ENCODE assay signal across 28 cellular contexts in the genomic region with DNA sequence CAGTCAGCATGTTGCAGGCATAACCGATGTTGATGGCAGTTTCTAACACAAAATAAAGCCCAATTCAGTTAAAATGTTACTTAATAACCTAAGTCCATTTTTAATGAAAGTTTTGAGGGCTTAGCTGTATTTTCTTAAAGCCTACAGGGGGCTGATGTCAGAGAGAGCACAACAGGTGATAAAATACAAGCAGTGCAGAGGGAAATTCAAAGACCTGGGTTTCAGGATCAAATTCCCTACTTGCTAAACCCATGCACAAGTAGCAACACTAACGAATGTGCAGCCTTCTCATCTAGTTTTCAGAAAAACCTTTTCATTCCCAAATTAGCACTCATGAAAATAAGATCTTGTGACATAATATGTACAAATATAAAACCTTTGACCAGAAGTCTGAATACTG.
"Had no signal": no experiment of that assay in that cellular context is flagged by ENCODE, and none has a peak within 500 bp of the region (broad histone marks: within the 10 kb centered on the region; RNA-seq: fewer than 3 reads in every experiment).

No MANE protein-coding gene starts in this region.

- H3K27ac Mint-ChIP-seq: activated naive CD8-positive, alpha-beta T cell; stimulated activated effector memory CD8-positive, alpha-beta T cell treated with anti-CD3 and anti-CD28 coated beads, Interleukin-12 subunit alpha, Interleukin-12 subunit beta, amount 100 ng/mL, for 72 hours; stimulated activated naive CD8-positive, alpha-beta T cell treated with anti-CD3 and anti-CD28 coated beads, Interleukin-15, Interleukin-2, amounts not matched to agents 100 ng/mL and 50 ng/mL, for 24 hours; T-cell; type B pancreatic cell had no signal

- DNase-seq: activated CD4-positive, alpha-beta T cell treated with anti-CD3 and anti-CD28 coated beads for 4 hours; activated CD4-positive, alpha-beta T cell treated with anti-CD3 and anti-CD28 coated beads, Interleukin-2, amount 50 U/mL, for 4 hours; activated effector memory CD4-positive, alpha-beta T cell treated with Interleukin-2 at 50 U/mL for 16 hours; activated naive CD4-positive, alpha-beta T cell treated with Interleukin-2 at 50 U/mL for 16 hours; activated T-cell treated with anti-CD3 and anti-CD28 coated beads for 4 hours; adrenal gland; aorta; body of pancreas; cerebellar nuclear complex; dorsolateral prefrontal cortex; effector memory CD4-positive, alpha-beta T cell; islet precursor cell; left ventricle myocardium superior; mucosa of descending colon; nucleus accumbens; posterior cingulate gyrus; right lobe of liver; small intestine; stimulated activated CD4-positive, alpha-beta T cell treated with anti-CD3 and anti-CD28 coated beads, Interleukin-4, amount 100 ng/mL, for 24 hours; substantia nigra; T-cell had no signal

- H3K27me3 ChIP-seq: adrenal gland, body of pancreas, dorsolateral prefrontal cortex, right lobe of liver, vagina had no signal

- H3K27me3 Mint-ChIP-seq: T-cell, type B pancreatic cell had no signal

- H3K36me3 ChIP-seq: adrenal gland, right lobe of liver, vagina had no signal

- H3K36me3 Mint-ChIP-seq: activated naive CD8-positive, alpha-beta T cell; T-cell; type B pancreatic cell had no signal

- H3K27ac ChIP-seq: adrenal gland, body of pancreas, coronary artery, dorsolateral prefrontal cortex, right lobe of liver, vagina had no signal

- H3K4me1 ChIP-seq: adrenal gland, body of pancreas, right lobe of liver, vagina had no signal

- H3K9me3 ChIP-seq: adrenal gland, body of pancreas, mucosa of descending colon, right lobe of liver, vagina had no signal

- FAIRE-seq: frontal cortex had no signal

- H3K4me1 Mint-ChIP-seq: stimulated activated effector memory CD8-positive, alpha-beta T cell treated with anti-CD3 and anti-CD28 coated beads, Interleukin-12 subunit alpha, Interleukin-12 subunit beta, amount 100 ng/mL, for 72 hours; T-cell had no signal

- ATAC-seq: body of pancreas; left ventricle myocardium superior; mucosa of descending colon; right lobe of liver; stimulated activated effector memory CD8-positive, alpha-beta T cell treated with anti-CD3 and anti-CD28 coated beads, Interleukin-12 subunit alpha, Interleukin-12 subunit beta, amount 100 ng/mL, for 72 hours; T-cell had no signal

- H3K9me3 Mint-ChIP-seq: stimulated activated effector memory CD8-positive, alpha-beta T cell treated with anti-CD3 and anti-CD28 coated beads, Interleukin-12 subunit alpha, Interleukin-12 subunit beta, amount 100 ng/mL, for 72 hours; stimulated activated naive CD8-positive, alpha-beta T cell treated with anti-CD3 and anti-CD28 coated beads, Interleukin-15, Interleukin-2, amounts not matched to agents 100 ng/mL and 50 ng/mL, for 24 hours; type B pancreatic cell had no signal

- H3K4me3 Mint-ChIP-seq: activated naive CD8-positive, alpha-beta T cell; stimulated activated effector memory CD8-positive, alpha-beta T cell treated with anti-CD3 and anti-CD28 coated beads, Interleukin-12 subunit alpha, Interleukin-12 subunit beta, amount 100 ng/mL, for 72 hours; stimulated activated naive CD8-positive, alpha-beta T cell treated with anti-CD3 and anti-CD28 coated beads, Interleukin-15, Interleukin-2, amounts not matched to agents 100 ng/mL and 50 ng/mL, for 24 hours; T-cell; type B pancreatic cell had no signal

- H3K4me3 ChIP-seq: adrenal gland, body of pancreas, coronary artery, dorsolateral prefrontal cortex, mucosa of descending colon, right lobe of liver, vagina had no signal
